In the genomic region with DNA sequence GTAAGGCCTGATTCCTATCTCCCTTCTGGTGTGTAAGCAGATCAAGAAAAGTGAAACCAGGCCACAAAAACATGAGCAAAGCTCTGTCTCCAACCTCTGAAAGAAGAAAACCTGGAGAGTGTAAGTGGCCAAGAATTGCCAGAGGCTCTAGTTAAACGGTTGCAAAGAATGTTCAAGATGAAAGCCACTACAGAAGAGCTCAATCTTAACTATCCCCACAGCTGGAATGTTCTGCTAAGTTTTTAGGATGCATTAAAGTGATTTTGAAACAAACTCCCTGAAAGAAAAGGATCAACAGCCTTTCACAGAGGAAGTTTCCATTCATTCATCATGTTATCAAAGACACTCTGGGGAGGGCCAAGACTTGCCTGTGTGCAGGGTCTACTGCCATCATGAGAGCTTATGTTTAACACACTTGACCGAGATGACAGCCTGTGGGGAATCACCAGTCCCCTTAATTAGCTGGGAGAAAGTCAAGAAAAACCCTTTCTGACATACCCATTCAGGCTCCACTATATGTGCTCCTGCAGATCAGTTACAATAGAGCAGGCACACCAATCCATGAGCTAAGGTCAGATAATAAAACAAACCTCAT, we compare ENCODE assay signal across 27 cellular contexts.
DNase-seq lines count a peak whose midpoint lies in the region; ATAC-seq and TF ChIP-seq lines count a peak whose summit lies in the region.
"Had no signal": no experiment of that assay in that cellular context is flagged by ENCODE, and none has a peak within 500 bp of the region (broad histone marks: within the 10 kb centered on the region; RNA-seq: fewer than 3 reads in every experiment).

No MANE protein-coding gene starts in this region.

- no peaks in the 10 kb centered on the region for H4K20me1 ChIP-seq in neural progenitor cell (ENCODE audit: low read depth)

- ATAC-seq in HG02870 (IDR thresholded peaks at IDR 0.05; ENCODE audit: unreplicated experiment) (no peak), GM19467 (IDR thresholded peaks at IDR 0.05; ENCODE audit: unreplicated experiment) (no peak)
- ATAC-seq: activated CD8-positive, alpha-beta T cell treated with anti-CD3 and anti-CD28 coated beads for 36 hours; activated T-helper 17 cell treated with anti-CD3 and anti-CD28 coated beads, Interleukin-2, amount 50 U/mL, for 72 hours; HCT116; SK-N-SH treated with all-trans-retinoic acid at 6 μM for 48 hours; T-helper 17 cell had no signal

- H3K4me2 ChIP-seq in neural progenitor cell: no peak overlapping the region
- H3K4me2 ChIP-seq: KMS-11 had no signal

- TF ChIP-seq CTCF in fibroblast of the aortic adventitia (IDR thresholded peaks at IDR 0.05; ENCODE audit: insufficient read depth, low read length) (no peak), neural progenitor cell (IDR thresholded peaks at IDR 0.05) (no peak)

- H3K9ac ChIP-seq in neural progenitor cell: no peak overlapping the region
- H3K9ac ChIP-seq: KMS-11 had no signal

- H3K27ac ChIP-seq in neural progenitor cell: no peak overlapping the region
- H3K27ac ChIP-seq: dorsolateral prefrontal cortex, KMS-11, neutrophil, prostate gland had no signal

- H3K36me3 Mint-ChIP-seq in neural progenitor cell: peaks cover 27% of the 10 kb centered on the region
- H3K36me3 Mint-ChIP-seq: CD4-positive, alpha-beta memory T cell had no signal

- peak; percentile 81 for DNase-seq in ELF-1 (ENCODE audit: low read depth, low spot score)
- peak; percentile 54 for DNase-seq in OCI-M1 (lab: John Stamatoyannopoulos, UW)
- DNase-seq in fibroblast of the aortic adventitia (ENCODE audit: low read depth): peak; percentile 14
- no peak for DNase-seq in neural progenitor cell (ENCODE audit: low spot score)
- DNase-seq in stimulated activated CD4-positive, alpha-beta T cell treated with anti-CD3 and anti-CD28 coated beads, Interleukin-4, amount 100 ng/mL, for 24 hours: no peak
- DNase-seq in central memory CD4-positive, alpha-beta T cell: no peak
- DNase-seq: activated CD8-positive, alpha-beta T cell treated with anti-CD3 and anti-CD28 coated beads for 36 hours; activated naive CD4-positive, alpha-beta T cell treated with anti-CD3 and anti-CD28 coated beads, Interleukin-2, amount 50 U/mL, for 16 hours; anterior cingulate cortex; CD4-positive, alpha-beta memory T cell; dorsolateral prefrontal cortex; EL; NCI-H1417 treated with DMSO at 0.1 percent for 48 hours; NCI-H2107; NCI-H510A; stimulated activated CD8-positive, alpha-beta memory T cell treated with anti-CD3 and anti-CD28 coated beads, Interleukin-4, amount 100 ng/mL, for 48 hours; T-helper 17 cell; upper lobe of left lung had no signal

- no peaks in the 10 kb centered on the region for H3K36me3 ChIP-seq in neural progenitor cell
- H3K36me3 ChIP-seq: neutrophil, prostate gland, upper lobe of left lung had no signal

- no peaks in the 10 kb centered on the region for H3K79me2 ChIP-seq in neural progenitor cell (ENCODE audit: low read depth)

- no peaks in the 10 kb centered on the region for H3K27me3 Mint-ChIP-seq in neural progenitor cell (ENCODE audit: insufficient read depth, low read depth)
- H3K27me3 Mint-ChIP-seq: CD4-positive, alpha-beta memory T cell had no signal

- peaks cover 7% of the 10 kb centered on the region for H3K9me3 Mint-ChIP-seq in neural progenitor cell

- H3K4me3 ChIP-seq in fibroblast of the aortic adventitia (ENCODE audit: low read depth, low read length) (no peak overlapping the region), neural progenitor cell (no peak overlapping the region)
- H3K4me3 ChIP-seq: dorsolateral prefrontal cortex, lung, prostate gland, upper lobe of left lung had no signal

- H3K4me1 ChIP-seq in neural progenitor cell: no peaks in the 10 kb centered on the region
- H3K4me1 ChIP-seq: prostate gland had no signal

- H3F3A ChIP-seq in neural progenitor cell (ENCODE audit: low read depth): no peaks in the 10 kb centered on the region

- H2AFZ ChIP-seq in neural progenitor cell (replicated peaks): no peak overlapping the region

- peaks cover 6% of the 10 kb centered on the region for H3K4me1 Mint-ChIP-seq in neural progenitor cell
- H3K4me1 Mint-ChIP-seq: activated T-helper 17 cell treated with anti-CD3 and anti-CD28 coated beads, Interleukin-2, amount 50 U/mL, for 72 hours; CD4-positive, alpha-beta memory T cell had no signal

- no peaks in the 10 kb centered on the region for H3K27me3 ChIP-seq in neural progenitor cell
- H3K27me3 ChIP-seq: dorsolateral prefrontal cortex, neutrophil, upper lobe of left lung had no signal

- H3K4me3 Mint-ChIP-seq in neural progenitor cell: no peak overlapping the region
- H3K4me3 Mint-ChIP-seq: activated CD8-positive, alpha-beta T cell treated with anti-CD3 and anti-CD28 coated beads for 36 hours; activated T-helper 17 cell treated with anti-CD3 and anti-CD28 coated beads, Interleukin-2, amount 50 U/mL, for 72 hours; CD4-positive, alpha-beta memory T cell; T-helper 17 cell had no signal

- H3K27ac Mint-ChIP-seq in neural progenitor cell: peak overlapping the region; percentile 2
- H3K27ac Mint-ChIP-seq: activated CD8-positive, alpha-beta T cell treated with anti-CD3 and anti-CD28 coated beads for 36 hours; activated T-helper 17 cell treated with anti-CD3 and anti-CD28 coated beads, Interleukin-2, amount 50 U/mL, for 72 hours; CD4-positive, alpha-beta memory T cell; T-helper 17 cell had no signal

- no peaks in the 10 kb centered on the region for H3K9me3 ChIP-seq in neural progenitor cell (ENCODE audit: low read depth)
- H3K9me3 ChIP-seq: neutrophil, prostate gland, upper lobe of left lung had no signal

Comparison
In these comparisons a context has a peak if more than half of its experiments do, and no peak if none do; other contexts are left out.
1. DNase-seq: peak in ELF-1 (single experiment), OCI-M1 (single experiment) and fibroblast of the aortic adventitia (single experiment); none in neural progenitor cell (single experiment), stimulated activated CD4-positive, alpha-beta T cell treated with anti-CD3 and anti-CD28 coated beads, Interleukin-4, amount 100 ng/mL, for 24 hours (single experiment) and central memory CD4-positive, alpha-beta T cell (single experiment).